29 cellular contexts compared by ENCODE assay signal in genomic region chr12:79124385-79124784, GRCh38.
"Had no signal": no experiment of that assay in that cellular context is flagged by ENCODE, and none has a peak within 500 bp of the region (broad histone marks: within the 10 kb centered on the region; RNA-seq: fewer than 3 reads in every experiment).

No MANE protein-coding gene starts in this region.

- H3K4me1 ChIP-seq: ascending aorta had no signal

- H3K27me3 ChIP-seq: ascending aorta, cardiac muscle cell had no signal

- ATAC-seq: activated CD8-positive, alpha-beta memory T cell treated with anti-CD3 and anti-CD28 coated beads, Interleukin-2, amount 10 ng/mL, durations not matched to agents 7 days and 5 days; activated CD8-positive, alpha-beta T cell treated with anti-CD3 and anti-CD28 coated beads, Interleukin-2, amount 10 ng/mL, durations not matched to agents 7 days and 5 days; activated naive CD8-positive, alpha-beta T cell treated with anti-CD3 and anti-CD28 coated beads, Interleukin-2, amount 50 U/mL, for 24 hours; T-helper 17 cell had no signal

- H3K4me3 ChIP-seq: ascending aorta, cardiac muscle cell had no signal

- DNase-seq: activated B cell treated with CpG ODN at 0.5 μM for 24 hours; activated CD4-positive, alpha-beta memory T cell treated with anti-CD3 and anti-CD28 coated beads, Interleukin-2, amount 10 ng/mL, durations not matched to agents 7 days and 5 days; activated CD4-positive, alpha-beta T cell treated with anti-CD3 and anti-CD28 coated beads for 4 hours; activated CD4-positive, alpha-beta T cell treated with anti-CD3 and anti-CD28 coated beads, Interleukin-2, amount 10 ng/mL, durations not matched to agents 7 days and 5 days; activated CD4-positive, alpha-beta T cell treated with anti-CD3 and anti-CD28 coated beads, Interleukin-2, amount 50 U/mL, for 48 hours; activated CD4-positive, CD25-positive, alpha-beta regulatory T cell treated with anti-CD3 and anti-CD28 coated beads, Interleukin-2, amount 50 U/mL, for 72 hours; activated CD8-positive, alpha-beta memory T cell treated with anti-CD3 and anti-CD28 coated beads for 24 hours; activated CD8-positive, alpha-beta memory T cell treated with anti-CD3 and anti-CD28 coated beads, Interleukin-2, amount 10 ng/mL, durations not matched to agents 7 days and 5 days; activated CD8-positive, alpha-beta memory T cell treated with anti-CD3 and anti-CD28 coated beads, Interleukin-2, amount 50 U/mL, for 48 hours; activated CD8-positive, alpha-beta T cell treated with anti-CD3 and anti-CD28 coated beads, Interleukin-2, amount 10 ng/mL, durations not matched to agents 7 days and 5 days; activated effector memory CD4-positive, alpha-beta T cell treated with Interleukin-2 at 50 U/mL for 16 hours; activated gamma-delta T cell; activated naive CD4-positive, alpha-beta T cell treated with anti-CD3 and anti-CD28 coated beads, Interleukin-2, amount 10 ng/mL, durations not matched to agents 7 days and 5 days; activated naive CD4-positive, alpha-beta T cell treated with Interleukin-2 at 50 U/mL for 16 hours; activated naive CD8-positive, alpha-beta T cell treated with anti-CD3 and anti-CD28 coated beads, Interleukin-2, amount 10 ng/mL, durations not matched to agents 7 days and 5 days; activated naive CD8-positive, alpha-beta T cell treated with anti-CD3 and anti-CD28 coated beads, Interleukin-2, amount 50 U/mL, for 24 hours; activated T-cell treated with anti-CD3 and anti-CD28 coated beads, Interleukin-2, amount 50 U/mL, for 24 hours; activated T-cell treated with anti-CD3 and anti-CD28 coated beads, Interleukin-2, amount 50 U/mL, for 48 hours; amygdala; anterior cingulate cortex; caudate nucleus; cerebellar nuclear complex; T-helper 17 cell; T-helper 9 cell had no signal

- FAIRE-seq: bronchial epithelial cell, TTC549 had no signal

- H3K36me3 ChIP-seq: ascending aorta, cardiac muscle cell had no signal

- H3K9me3 ChIP-seq: ascending aorta had no signal

- H3K27ac ChIP-seq: ascending aorta, cardiac muscle cell, VCaP had no signal
